18 cellular contexts compared by ENCODE assay signal in the genomic region with DNA sequence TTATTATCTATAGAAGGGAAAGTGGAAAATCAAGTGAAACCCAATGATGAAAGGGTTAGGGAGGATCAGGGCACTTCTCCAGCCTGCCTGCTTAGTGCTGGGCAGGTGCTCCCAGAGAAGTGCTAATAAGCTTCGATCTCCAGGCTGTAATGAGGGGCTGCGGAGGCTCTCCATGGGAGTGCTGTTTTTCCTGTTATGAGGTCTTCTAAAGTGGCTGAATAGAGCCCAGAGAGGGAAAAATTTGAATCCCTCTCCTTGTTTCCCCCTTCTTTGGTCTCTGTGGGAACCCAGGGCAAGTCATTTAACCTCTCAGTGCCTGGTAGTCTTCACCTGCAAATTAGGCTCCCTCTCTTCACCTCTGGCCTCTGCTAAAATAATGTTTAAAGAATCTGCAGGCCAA.
"Had no signal": no experiment of that assay in that cellular context is flagged by ENCODE, and none has a peak within 500 bp of the region (broad histone marks: within the 10 kb centered on the region; RNA-seq: fewer than 3 reads in every experiment).

No MANE protein-coding gene starts in this region.

- H3K4me3 ChIP-seq: ascending aorta, coronary artery, left lung, thyroid gland had no signal

- H3K27me3 ChIP-seq: ascending aorta, foreskin keratinocyte, left lung, thyroid gland had no signal

- H3K9me3 ChIP-seq: ascending aorta, left lung, thyroid gland had no signal

- H3K27ac ChIP-seq: ascending aorta, coronary artery, foreskin keratinocyte, left lung, thyroid gland, VCaP had no signal

- DNase-seq: activated CD4-positive, alpha-beta T cell treated with anti-CD3 and anti-CD28 coated beads for 1 hour; activated CD8-positive, alpha-beta memory T cell treated with anti-CD3 and anti-CD28 coated beads for 24 hours; activated CD8-positive, alpha-beta memory T cell treated with anti-CD3 and anti-CD28 coated beads, Interleukin-2, amount 50 U/mL, for 48 hours; activated effector memory CD4-positive, alpha-beta T cell treated with anti-CD3 and anti-CD28 coated beads, Interleukin-2, amount 50 U/mL, for 16 hours; activated T-cell treated with anti-CD3 and anti-CD28 coated beads, Interleukin-2, amount 50 U/mL, for 72 hours; foreskin keratinocyte; hypothalamus; kidney; left lung; mammary epithelial cell; midbrain; stimulated activated CD4-positive, alpha-beta T cell treated with anti-CD3 and anti-CD28 coated beads, Interleukin-1b, Interleukin-23, amount 100 ng/mL, for 48 hours; stimulated activated CD8-positive, alpha-beta memory T cell treated with anti-CD3 and anti-CD28 coated beads, Interleukin-4, amount 100 ng/mL, for 48 hours; stimulated activated naive CD4-positive, alpha-beta T cell; thyroid gland had no signal

- H3K4me1 ChIP-seq: ascending aorta, foreskin keratinocyte, left lung, thyroid gland had no signal

- H3K36me3 ChIP-seq: ascending aorta, left lung, thyroid gland had no signal

- FAIRE-seq: kidney had no signal
